3 cellular contexts compared by ENCODE assay signal in genomic region chr3:174633342-174633741, GRCh38.
"Had no signal": no experiment of that assay in that cellular context is flagged by ENCODE, and none has a peak within 500 bp of the region (broad histone marks: within the 10 kb centered on the region; RNA-seq: fewer than 3 reads in every experiment).

No MANE protein-coding gene starts in this region.

- DNase-seq: GDM1, GF-D8 had no signal

- H3K4me3 ChIP-seq: GM12878 had no signal

- ATAC-seq: GM12878 had no signal
